ENCODE assay signal across 1 cellular context in genomic region chrX:108090474-108091265, GRCh38.
TF ChIP-seq lines count a peak whose summit lies in the region.

No MANE protein-coding gene starts in this region.

TF ChIP-seq in K562, 482 proteins besides CTCF, POLR2A, EP300 and RAD21 (continued from another document and continues in another):
- TF ChIP-seq SMARCA4 (IDR thresholded peaks at IDR 0.05): peak; percentile 8; the same call in 1 of the 2 replicates
- no peak for TF ChIP-seq FOXA1 (IDR thresholded peaks at IDR 0.05; ENCODE audit: borderline replicate concordance)
- TF ChIP-seq, protein P1, sequence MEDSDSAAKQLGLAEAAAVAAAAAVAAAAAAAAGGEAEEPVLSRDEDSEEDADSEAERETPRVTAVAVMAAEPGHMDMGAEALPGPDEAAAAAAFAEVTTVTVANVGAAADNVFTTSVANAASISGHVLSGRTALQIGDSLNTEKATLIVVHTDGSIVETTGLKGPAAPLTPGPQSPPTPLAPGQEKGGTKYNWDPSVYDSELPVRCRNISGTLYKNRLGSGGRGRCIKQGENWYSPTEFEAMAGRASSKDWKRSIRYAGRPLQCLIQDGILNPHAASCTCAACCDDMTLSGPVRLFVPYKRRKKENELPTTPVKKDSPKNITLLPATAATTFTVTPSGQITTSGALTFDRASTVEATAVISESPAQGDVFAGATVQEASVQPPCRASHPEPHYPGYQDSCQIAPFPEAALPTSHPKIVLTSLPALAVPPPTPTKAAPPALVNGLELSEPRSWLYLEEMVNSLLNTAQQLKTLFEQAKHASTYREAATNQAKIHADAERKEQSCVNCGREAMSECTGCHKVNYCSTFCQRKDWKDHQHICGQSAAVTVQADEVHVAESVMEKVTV (CRISPR knock-in tag; IDR thresholded peaks at IDR 0.05): no peak
- TF ChIP-seq GABPA (tag; conservative IDR thresholded peaks at IDR 0.05; ENCODE audit: low read depth): no peak
- TF ChIP-seq, protein P2, sequence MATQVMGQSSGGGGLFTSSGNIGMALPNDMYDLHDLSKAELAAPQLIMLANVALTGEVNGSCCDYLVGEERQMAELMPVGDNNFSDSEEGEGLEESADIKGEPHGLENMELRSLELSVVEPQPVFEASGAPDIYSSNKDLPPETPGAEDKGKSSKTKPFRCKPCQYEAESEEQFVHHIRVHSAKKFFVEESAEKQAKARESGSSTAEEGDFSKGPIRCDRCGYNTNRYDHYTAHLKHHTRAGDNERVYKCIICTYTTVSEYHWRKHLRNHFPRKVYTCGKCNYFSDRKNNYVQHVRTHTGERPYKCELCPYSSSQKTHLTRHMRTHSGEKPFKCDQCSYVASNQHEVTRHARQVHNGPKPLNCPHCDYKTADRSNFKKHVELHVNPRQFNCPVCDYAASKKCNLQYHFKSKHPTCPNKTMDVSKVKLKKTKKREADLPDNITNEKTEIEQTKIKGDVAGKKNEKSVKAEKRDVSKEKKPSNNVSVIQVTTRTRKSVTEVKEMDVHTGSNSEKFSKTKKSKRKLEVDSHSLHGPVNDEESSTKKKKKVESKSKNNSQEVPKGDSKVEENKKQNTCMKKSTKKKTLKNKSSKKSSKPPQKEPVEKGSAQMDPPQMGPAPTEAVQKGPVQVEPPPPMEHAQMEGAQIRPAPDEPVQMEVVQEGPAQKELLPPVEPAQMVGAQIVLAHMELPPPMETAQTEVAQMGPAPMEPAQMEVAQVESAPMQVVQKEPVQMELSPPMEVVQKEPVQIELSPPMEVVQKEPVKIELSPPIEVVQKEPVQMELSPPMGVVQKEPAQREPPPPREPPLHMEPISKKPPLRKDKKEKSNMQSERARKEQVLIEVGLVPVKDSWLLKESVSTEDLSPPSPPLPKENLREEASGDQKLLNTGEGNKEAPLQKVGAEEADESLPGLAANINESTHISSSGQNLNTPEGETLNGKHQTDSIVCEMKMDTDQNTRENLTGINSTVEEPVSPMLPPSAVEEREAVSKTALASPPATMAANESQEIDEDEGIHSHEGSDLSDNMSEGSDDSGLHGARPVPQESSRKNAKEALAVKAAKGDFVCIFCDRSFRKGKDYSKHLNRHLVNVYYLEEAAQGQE (CRISPR knock-in tag; IDR thresholded peaks at IDR 0.05; ENCODE audit: low read depth): no peak
- no peak for TF ChIP-seq PHTF2 (CRISPR knock-in tag; IDR thresholded peaks at IDR 0.05)
- TF ChIP-seq TOE1 (IDR thresholded peaks at IDR 0.05; ENCODE audit: borderline replicate concordance): 0 out of 2 replicates have a peak, but pooled peaks have one; percentile 12
- TF ChIP-seq TOE1 (CRISPR knock-in tag; IDR thresholded peaks at IDR 0.05; ENCODE audit: borderline replicate concordance, low read depth): no peak
- TF ChIP-seq PYGO2 (tag; IDR thresholded peaks at IDR 0.05): no peak
- 0 out of 2 replicates have a peak, but pooled peaks have one; percentile 15 for TF ChIP-seq ZNF644 (tag; IDR thresholded peaks at IDR 0.05; ENCODE audit: low read depth)
- no peak for TF ChIP-seq NCOR1 (IDR thresholded peaks at IDR 0.05)
- peak; percentile 80 to 86 for TF ChIP-seq MLLT1 (IDR thresholded peaks at IDR 0.05)
- TF ChIP-seq MCM3 (IDR thresholded peaks at IDR 0.05): no peak
- no peak for TF ChIP-seq ZFP30 (CRISPR knock-in tag; IDR thresholded peaks at IDR 0.05; ENCODE audit: borderline replicate concordance)
- TF ChIP-seq DACH1 (IDR thresholded peaks at IDR 0.05; ENCODE audit: partially characterized antibody): no peak
- TF ChIP-seq NEUROD1 (IDR thresholded peaks at IDR 0.05; ENCODE audit: borderline replicate concordance, low read depth, low read length, partially characterized antibody): no peak
- 0 out of 2 replicates have a peak, but pooled peaks have one; percentile 57 for TF ChIP-seq BRD4 (IDR thresholded peaks at IDR 0.05)
- TF ChIP-seq, protein P3, sequence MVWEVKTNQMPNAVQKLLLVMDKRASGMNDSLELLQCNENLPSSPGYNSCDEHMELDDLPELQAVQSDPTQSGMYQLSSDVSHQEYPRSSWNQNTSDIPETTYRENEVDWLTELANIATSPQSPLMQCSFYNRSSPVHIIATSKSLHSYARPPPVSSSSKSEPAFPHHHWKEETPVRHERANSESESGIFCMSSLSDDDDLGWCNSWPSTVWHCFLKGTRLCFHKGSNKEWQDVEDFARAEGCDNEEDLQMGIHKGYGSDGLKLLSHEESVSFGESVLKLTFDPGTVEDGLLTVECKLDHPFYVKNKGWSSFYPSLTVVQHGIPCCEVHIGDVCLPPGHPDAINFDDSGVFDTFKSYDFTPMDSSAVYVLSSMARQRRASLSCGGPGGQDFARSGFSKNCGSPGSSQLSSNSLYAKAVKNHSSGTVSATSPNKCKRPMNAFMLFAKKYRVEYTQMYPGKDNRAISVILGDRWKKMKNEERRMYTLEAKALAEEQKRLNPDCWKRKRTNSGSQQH (CRISPR knock-in tag; IDR thresholded peaks at IDR 0.05): no peak
- 0 out of 4 replicates have a peak, but pooled peaks of 1 of the 2 experiments have one; percentile 41 for TF ChIP-seq SIN3A (IDR thresholded peaks at IDR 0.05; ENCODE audit: borderline replicate concordance in 2 of 2, control insufficient read depth in 1 of 2, low read depth in 2 of 2, low read length in 2 of 2)
- peak; percentile 49 for TF ChIP-seq TAF9B (IDR thresholded peaks at IDR 0.05; ENCODE audit: partially characterized antibody)
- no peak for TF ChIP-seq ATF2 (CRISPR knock-in tag; IDR thresholded peaks at IDR 0.05)
- no peak for TF ChIP-seq LEF1 (IDR thresholded peaks at IDR 0.05)
- TF ChIP-seq, protein P4, sequence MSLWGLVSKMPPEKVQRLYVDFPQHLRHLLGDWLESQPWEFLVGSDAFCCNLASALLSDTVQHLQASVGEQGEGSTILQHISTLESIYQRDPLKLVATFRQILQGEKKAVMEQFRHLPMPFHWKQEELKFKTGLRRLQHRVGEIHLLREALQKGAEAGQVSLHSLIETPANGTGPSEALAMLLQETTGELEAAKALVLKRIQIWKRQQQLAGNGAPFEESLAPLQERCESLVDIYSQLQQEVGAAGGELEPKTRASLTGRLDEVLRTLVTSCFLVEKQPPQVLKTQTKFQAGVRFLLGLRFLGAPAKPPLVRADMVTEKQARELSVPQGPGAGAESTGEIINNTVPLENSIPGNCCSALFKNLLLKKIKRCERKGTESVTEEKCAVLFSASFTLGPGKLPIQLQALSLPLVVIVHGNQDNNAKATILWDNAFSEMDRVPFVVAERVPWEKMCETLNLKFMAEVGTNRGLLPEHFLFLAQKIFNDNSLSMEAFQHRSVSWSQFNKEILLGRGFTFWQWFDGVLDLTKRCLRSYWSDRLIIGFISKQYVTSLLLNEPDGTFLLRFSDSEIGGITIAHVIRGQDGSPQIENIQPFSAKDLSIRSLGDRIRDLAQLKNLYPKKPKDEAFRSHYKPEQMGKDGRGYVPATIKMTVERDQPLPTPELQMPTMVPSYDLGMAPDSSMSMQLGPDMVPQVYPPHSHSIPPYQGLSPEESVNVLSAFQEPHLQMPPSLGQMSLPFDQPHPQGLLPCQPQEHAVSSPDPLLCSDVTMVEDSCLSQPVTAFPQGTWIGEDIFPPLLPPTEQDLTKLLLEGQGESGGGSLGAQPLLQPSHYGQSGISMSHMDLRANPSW (CRISPR knock-in tag; IDR thresholded peaks at IDR 0.05): no peak
- TF ChIP-seq ZFP36 (IDR thresholded peaks at IDR 0.05; ENCODE audit: low read depth, low read length, partially characterized antibody): no peak
- TF ChIP-seq, protein P5, sequence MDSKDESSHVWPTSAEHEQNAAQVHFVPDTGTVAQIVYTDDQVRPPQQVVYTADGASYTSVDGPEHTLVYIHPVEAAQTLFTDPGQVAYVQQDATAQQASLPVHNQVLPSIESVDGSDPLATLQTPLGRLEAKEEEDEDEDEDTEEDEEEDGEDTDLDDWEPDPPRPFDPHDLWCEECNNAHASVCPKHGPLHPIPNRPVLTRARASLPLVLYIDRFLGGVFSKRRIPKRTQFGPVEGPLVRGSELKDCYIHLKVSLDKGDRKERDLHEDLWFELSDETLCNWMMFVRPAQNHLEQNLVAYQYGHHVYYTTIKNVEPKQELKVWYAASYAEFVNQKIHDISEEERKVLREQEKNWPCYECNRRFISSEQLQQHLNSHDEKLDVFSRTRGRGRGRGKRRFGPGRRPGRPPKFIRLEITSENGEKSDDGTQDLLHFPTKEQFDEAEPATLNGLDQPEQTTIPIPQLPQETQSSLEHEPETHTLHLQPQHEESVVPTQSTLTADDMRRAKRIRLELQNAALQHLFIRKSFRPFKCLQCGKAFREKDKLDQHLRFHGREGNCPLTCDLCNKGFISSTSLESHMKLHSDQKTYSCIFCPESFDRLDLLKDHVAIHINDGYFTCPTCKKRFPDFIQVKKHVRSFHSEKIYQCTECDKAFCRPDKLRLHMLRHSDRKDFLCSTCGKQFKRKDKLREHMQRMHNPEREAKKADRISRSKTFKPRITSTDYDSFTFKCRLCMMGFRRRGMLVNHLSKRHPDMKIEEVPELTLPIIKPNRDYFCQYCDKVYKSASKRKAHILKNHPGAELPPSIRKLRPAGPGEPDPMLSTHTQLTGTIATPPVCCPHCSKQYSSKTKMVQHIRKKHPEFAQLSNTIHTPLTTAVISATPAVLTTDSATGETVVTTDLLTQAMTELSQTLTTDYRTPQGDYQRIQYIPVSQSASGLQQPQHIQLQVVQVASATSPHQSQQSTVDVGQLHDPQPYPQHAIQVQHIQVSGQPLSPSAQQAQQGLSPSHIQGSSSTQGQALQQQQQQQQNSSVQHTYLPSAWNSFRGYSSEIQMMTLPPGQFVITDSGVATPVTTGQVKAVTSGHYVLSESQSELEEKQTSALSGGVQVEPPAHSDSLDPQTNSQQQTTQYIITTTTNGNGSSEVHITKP (IDR thresholded peaks at IDR 0.05; ENCODE audit: partially characterized antibody): no peak
- TF ChIP-seq, protein P6, sequence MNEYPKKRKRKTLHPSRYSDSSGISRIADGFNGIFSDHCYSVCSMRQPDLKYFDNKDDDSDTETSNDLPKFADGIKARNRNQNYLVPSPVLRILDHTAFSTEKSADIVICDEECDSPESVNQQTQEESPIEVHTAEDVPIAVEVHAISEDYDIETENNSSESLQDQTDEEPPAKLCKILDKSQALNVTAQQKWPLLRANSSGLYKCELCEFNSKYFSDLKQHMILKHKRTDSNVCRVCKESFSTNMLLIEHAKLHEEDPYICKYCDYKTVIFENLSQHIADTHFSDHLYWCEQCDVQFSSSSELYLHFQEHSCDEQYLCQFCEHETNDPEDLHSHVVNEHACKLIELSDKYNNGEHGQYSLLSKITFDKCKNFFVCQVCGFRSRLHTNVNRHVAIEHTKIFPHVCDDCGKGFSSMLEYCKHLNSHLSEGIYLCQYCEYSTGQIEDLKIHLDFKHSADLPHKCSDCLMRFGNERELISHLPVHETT (CRISPR knock-in tag; conservative IDR thresholded peaks at IDR 0.05 in 1 of 2, IDR thresholded peaks at IDR 0.05 in 1 of 2): no peak; a peak in 1 of 4 replicates
- peak; percentile 59 for TF ChIP-seq CHD1 (IDR thresholded peaks at IDR 0.05; ENCODE audit: low read length)
- peak; percentile 91 for TF ChIP-seq CHD2 (IDR thresholded peaks at IDR 0.05; ENCODE audit: low read depth, low read length)
- TF ChIP-seq DLX4 (CRISPR knock-in tag; IDR thresholded peaks at IDR 0.05): no peak
- TF ChIP-seq TSC22D4 (tag; IDR thresholded peaks at IDR 0.05): no peak
- no peak for TF ChIP-seq TRIM28 (IDR thresholded peaks at IDR 0.05)
- no peak for TF ChIP-seq STAT5A (IDR thresholded peaks at IDR 0.05; ENCODE audit: borderline replicate concordance, low read length)
- peak; percentile 58 for TF ChIP-seq TAF1 (IDR thresholded peaks at IDR 0.05; ENCODE audit: control insufficient read depth, extremely low read depth, insufficient read depth, low read length, severe bottlenecking)
- TF ChIP-seq ZNF165 (CRISPR knock-in tag; IDR thresholded peaks at IDR 0.05; ENCODE audit: borderline replicate concordance): no peak
- TF ChIP-seq POLR2B (IDR thresholded peaks at IDR 0.05; ENCODE audit: low read depth, partially characterized antibody): no peak
- no peak; the same call in 1 of the 2 replicates for TF ChIP-seq POLR2AphosphoS5 (IDR thresholded peaks at IDR 0.05; ENCODE audit: control insufficient read depth, insufficient read depth, low read depth, low read length)
- TF ChIP-seq ZBTB8A (IDR thresholded peaks at IDR 0.05; ENCODE audit: partially characterized antibody): no peak
- no peak for TF ChIP-seq ZNF324 (CRISPR knock-in tag; IDR thresholded peaks at IDR 0.05)
- no peak for TF ChIP-seq SIN3B (IDR thresholded peaks at IDR 0.05; ENCODE audit: low read depth)
- TF ChIP-seq MAX (CRISPR knock-in tag; IDR thresholded peaks at IDR 0.05): no peak
- TF ChIP-seq CCNT2 (IDR thresholded peaks at IDR 0.05; ENCODE audit: borderline replicate concordance, extremely low read depth, insufficient read length, low read depth, low read length): no peak
- no peak for TF ChIP-seq NFIX (CRISPR knock-in tag; IDR thresholded peaks at IDR 0.05; ENCODE audit: low read depth)
- no peak for TF ChIP-seq XRCC4 (IDR thresholded peaks at IDR 0.05; ENCODE audit: extremely low read depth, insufficient read depth, insufficient read length)
- TF ChIP-seq HDAC3 (IDR thresholded peaks at IDR 0.05; ENCODE audit: borderline replicate concordance, partially characterized antibody): peak; percentile 22
